ENCODE assay signal across 8 cellular contexts in genomic region chr9:137205126-137206069, GRCh38. TPM values are rescaled to one million over a fixed set of nuclear protein-coding genes. Genes with fewer than 3 reads are reported as not detected.
DNase-seq lines count a peak whose midpoint lies in the region; ATAC-seq and TF ChIP-seq lines count a peak whose summit lies in the region.

Gene NDOR1, plus strand, starts transcription at chr9:137205700. Its CDS starts 78 bp downstream, at chr9:137205778.
Gene TMEM203, minus strand, starts transcription at chr9:137205648. Its CDS starts 234 bp downstream, at chr9:137205414.

- H3K27ac Mint-ChIP-seq in type B pancreatic cell: peak within 1 kb of the TSS; percentile 91

- POLR2A ChIA-PET in HCT116 (lab: Charles Lee): interaction anchor here (1.9 to 2.1 kb wide), 2 partner anchors 16 to 18 kb away, joined by 6 read pairs; partner anchors contain the start of gene SSNA1

- peaks cover 22% of the 10 kb centered on the region for H4K20me1 ChIP-seq in DND-41 (ENCODE audit: insufficient read depth, low read length)
- H4K20me1 ChIP-seq in HCT116 (ENCODE audit: insufficient read depth): no peaks in the 10 kb centered on the region

- H3K27me3 ChIP-seq in DND-41 (ENCODE audit: insufficient read depth, low read length, poor library complexity): no peaks in the 10 kb centered on the region
- H3K27me3 ChIP-seq in HCT116 (ENCODE audit: insufficient read depth, low read length): no peaks in the 10 kb centered on the region

- H3K4me3 ChIP-seq in DND-41 (ENCODE audit: low read depth in 1 of 2, low read length in 2 of 2) (peak within 1 kb of the TSS; percentile 99 to 100), HCT116 (replicated peaks in 1 of 2; ENCODE audit: low read depth in 1 of 2, low read length in 2 of 2) (peak within 1 kb of the TSS; percentile 91 to 98)

- H3K4me1 ChIP-seq in DND-41 (ENCODE audit: insufficient read depth, low read length): peaks cover 56% of the 10 kb centered on the region
- H3K4me1 ChIP-seq in HCT116 (ENCODE audit: control insufficient read depth in 1 of 2, insufficient read depth in 2 of 2, low read length in 2 of 2): peaks cover 22 to 35% of the 10 kb centered on the region in 2 experiments

- peaks cover 27% of the 10 kb centered on the region for H3K4me1 Mint-ChIP-seq in type B pancreatic cell (ENCODE audit: unreplicated experiment)

- H3K4me3 Mint-ChIP-seq in type B pancreatic cell: peak within 1 kb of the TSS; percentile 94

- H3K9me3 ChIP-seq in DND-41 (ENCODE audit: insufficient read depth, low read length, severe bottlenecking) (no peaks in the 10 kb centered on the region), HCT116 (ENCODE audit: control insufficient read depth in 1 of 2, insufficient read depth in 1 of 2, low read depth in 1 of 2, low read length in 2 of 2) (no peaks in the 10 kb centered on the region)

- peaks cover 6% of the 10 kb centered on the region for H3K36me3 Mint-ChIP-seq in type B pancreatic cell

- peak; percentile 53 for ATAC-seq in DND-41 (ENCODE audit: insufficient read depth, low read depth)
- ATAC-seq in HCT116: peak; percentile 46
- peak; percentile 72 to 76 for ATAC-seq in left cardiac atrium

- no TSS peak for BruUV-seq in HCT116 (replicated peaks; lab: Mats Ljungman, UMichigan)

- no peaks in the 10 kb centered on the region for H3K27me3 Mint-ChIP-seq in type B pancreatic cell

- peak within 1 kb of the TSS; percentile 90 for H3K27ac ChIP-seq in DND-41 (ENCODE audit: low read length)
- peak within 1 kb of the TSS; percentile 78 for H3K27ac ChIP-seq in HCT116 (ENCODE audit: low read depth, low read length)

- H2AFZ ChIP-seq in DND-41 (ENCODE audit: low read depth, low read length): peak within 1 kb of the TSS; percentile 92
- no peak within 1 kb of the TSS for H2AFZ ChIP-seq in HCT116 (ENCODE audit: low read depth, low read length, poor library complexity, severe bottlenecking)

- H3K9me3 Mint-ChIP-seq in type B pancreatic cell: no peaks in the 10 kb centered on the region

- peak within 1 kb of the TSS; percentile 98 for H3K9ac ChIP-seq in DND-41 (ENCODE audit: low read depth, low read length)
- peak within 1 kb of the TSS; percentile 95 for H3K9ac ChIP-seq in HCT116 (ENCODE audit: low read length)

- RAD21 ChIA-PET in HCT116 (lab: Charles Lee; ENCODE audit: low non-redundant PET in 1 of 2, low total read pairs in 2 of 2, uncharacterized antibody in 2 of 2, unreplicated experiment in 2 of 2): no interaction called here

- H3K36me3 ChIP-seq in DND-41 (ENCODE audit: insufficient read depth, low read length) (peaks cover 36% of the 10 kb centered on the region), HCT116 (ENCODE audit: control insufficient read depth in 1 of 2, insufficient read depth in 2 of 2, low read length in 2 of 2) (peaks cover 0 to 13% of the 10 kb centered on the region in 2 experiments; a peak in 2 of 4 replicates)

- peak; percentile 93 for TF ChIP-seq POLR2A in HCT116 (IDR thresholded peaks at IDR 0.05; ENCODE audit: borderline replicate concordance, extremely low read depth, insufficient read depth, insufficient read length)

- H3K79me2 ChIP-seq in DND-41 (ENCODE audit: insufficient read depth, low read length) (peaks cover 59% of the 10 kb centered on the region), HCT116 (ENCODE audit: insufficient read depth, low read length) (peaks cover 62% of the 10 kb centered on the region)

- intact Hi-C loops in HCT116 (cut with micrococcal nuclease) (loop anchor here (2.0 kb wide), 1 partner anchor 17 kb away; the partner anchor contains the start of gene RNF208), left cardiac atrium (cut with DNase I) (no loop called here), posterior vena cava (cut with DNase I) (no loop called here)
- intact Hi-C loops in T-helper 2 cell treated with Interferon-gamma antibody and Interleukin-4, amounts not matched to agents 100 ng/mL and 5 ng/mL, for 36 hours (cut with micrococcal nuclease): loop anchor here (1.0 to 5.0 kb wide), 4 partner anchors 17 to 78 kb away; partner anchors contain the start of genes ANAPC2, SSNA1 and TUBB4B

- H3K4me2 ChIP-seq in DND-41 (ENCODE audit: insufficient read depth, low read length) (peak within 1 kb of the TSS; percentile 99), HCT116 (ENCODE audit: low read length) (peak within 1 kb of the TSS; percentile 93)

- peak; percentile 87 for DNase-seq in DND-41
- peak; percentile 62 for DNase-seq in HCT116 (ENCODE audit: low read depth, low spot score)
- peak; percentile 37 for DNase-seq in NCI-H146 treated with DMSO at 0.1 percent for 48 hours (lab: John Stamatoyannopoulos, UW; ENCODE audit: unreplicated experiment)
- peak; percentile 32 to 96 (median 85) for DNase-seq in amygdala (lab: John Stamatoyannopoulos, UW)
- peak; percentile 94 for DNase-seq in left cardiac atrium
- peak; percentile 98 for DNase-seq in posterior vena cava (ENCODE audit: low spot score)
- DNase-seq in type B pancreatic cell (ENCODE audit: extremely low spot score, unreplicated experiment): peak; percentile 93

- no peak for TF ChIP-seq CTCF in DND-41 (IDR thresholded peaks at IDR 0.05; ENCODE audit: borderline replicate concordance, extremely low read depth, low read length, poor library complexity, severe bottlenecking)
- TF ChIP-seq CTCF in HCT116 (IDR thresholded peaks at IDR 0.05 in 2 of 3, conservative IDR thresholded peaks at IDR 0.05 in 1 of 3; ENCODE audit: borderline replicate concordance in 1 of 3, insufficient read depth in 1 of 3, low read depth in 2 of 3, low read length in 2 of 3): no peak
- TF ChIP-seq CTCF in type B pancreatic cell (conservative IDR thresholded peaks at IDR 0.05): no peak

- no peaks in the 10 kb centered on the region for H3K9me2 ChIP-seq in HCT116 (ENCODE audit: insufficient read depth)

- CTCF ChIA-PET in HCT116 (lab: Charles Lee): no interaction called here

- no peak for TF ChIP-seq RAD21 in HCT116 (IDR thresholded peaks at IDR 0.05; ENCODE audit: low read depth)

TF ChIP-seq in HCT116, 20 proteins besides CTCF, POLR2A, EP300 and RAD21:
- peak; percentile 97 for TF ChIP-seq ZFX (IDR thresholded peaks at IDR 0.05)
- TF ChIP-seq EZH2 (IDR thresholded peaks at IDR 0.05): no peak
- TF ChIP-seq YY1 (IDR thresholded peaks at IDR 0.05; ENCODE audit: extremely low read depth, insufficient replicate concordance, low read depth, low read length): peak; percentile 94
- TF ChIP-seq ATF3 (IDR thresholded peaks at IDR 0.05): no peak
- no peak for TF ChIP-seq EZH2phosphoT487 (IDR thresholded peaks at IDR 0.05; ENCODE audit: borderline replicate concordance)
- TF ChIP-seq ELF1 (IDR thresholded peaks at IDR 0.05; ENCODE audit: borderline replicate concordance, low read depth): no peak
- TF ChIP-seq MAX (IDR thresholded peaks at IDR 0.05): no peak
- TF ChIP-seq POLR2AphosphoS5 (IDR thresholded peaks at IDR 0.05; ENCODE audit: low read depth, low read length): peak; percentile 88
- TF ChIP-seq JUND (IDR thresholded peaks at IDR 0.05): no peak

RNA-seq across cellular contexts. Expression of gene NDOR1, which starts in this region (rescaled TPM):
- total RNA-seq in HCT116 (2021; ENCODE audit: unreplicated experiment) (28.4 TPM), left cardiac atrium (1 to 10 TPM; 5.9 to 6.5 TPM), posterior vena cava (1 to 10 TPM; 6.7 to 8.1 TPM), type B pancreatic cell (ENCODE audit: low replicate concordance) (18.9 and 28.0 TPM in 2 replicates)
- polyA plus RNA-seq in HCT116 (2012): 9.7 and 10.8 TPM in 2 replicates
- total RNA-seq in T-helper 2 cell treated with Interferon-gamma antibody and Interleukin-4, amounts not matched to agents 100 ng/mL and 5 ng/mL, for 36 hours: 38.6 and 42.1 TPM in 2 replicates

RNA-seq across cellular contexts. Expression of gene TMEM203, which starts in this region (rescaled TPM):
- total RNA-seq in HCT116 (2021; ENCODE audit: unreplicated experiment) (45.0 TPM), left cardiac atrium (10 to 100 TPM; 32.9 to 34.5 TPM), posterior vena cava (10 to 100 TPM; 24.8 to 25.2 TPM), type B pancreatic cell (ENCODE audit: low replicate concordance) (42.3 and 46.3 TPM in 2 replicates)
- 24.0 and 32.2 TPM in 2 replicates for polyA plus RNA-seq in HCT116 (2012)
- 28.2 and 30.8 TPM in 2 replicates for total RNA-seq in T-helper 2 cell treated with Interferon-gamma antibody and Interleukin-4, amounts not matched to agents 100 ng/mL and 5 ng/mL, for 36 hours

Comparison
In these comparisons a context has a peak if more than half of its experiments do, and no peak if none do; other contexts are left out.
1. Peak in every context shown above with its lines: DNase-seq, ATAC-seq, H3K4me3 ChIP-seq and H3K27ac ChIP-seq.
2. DNase-seq: peak in every context shown above with its lines; median percentile 98 in posterior vena cava; 94 in left cardiac atrium; 93 in type B pancreatic cell; 87 in DND-41; 85 in amygdala; 62 in HCT116; 37 in NCI-H146 treated with DMSO at 0.1 percent for 48 hours.
3. intact Hi-C loops: an anchor here in HCT116 (2.0 kb wide) and T-helper 2 cell treated with Interferon-gamma antibody and Interleukin-4, amounts not matched to agents 100 ng/mL and 5 ng/mL, for 36 hours (1.0 to 5.0 kb wide); none called in left cardiac atrium and posterior vena cava.